ENCODE assay signal across 21 cellular contexts in the genomic region with DNA sequence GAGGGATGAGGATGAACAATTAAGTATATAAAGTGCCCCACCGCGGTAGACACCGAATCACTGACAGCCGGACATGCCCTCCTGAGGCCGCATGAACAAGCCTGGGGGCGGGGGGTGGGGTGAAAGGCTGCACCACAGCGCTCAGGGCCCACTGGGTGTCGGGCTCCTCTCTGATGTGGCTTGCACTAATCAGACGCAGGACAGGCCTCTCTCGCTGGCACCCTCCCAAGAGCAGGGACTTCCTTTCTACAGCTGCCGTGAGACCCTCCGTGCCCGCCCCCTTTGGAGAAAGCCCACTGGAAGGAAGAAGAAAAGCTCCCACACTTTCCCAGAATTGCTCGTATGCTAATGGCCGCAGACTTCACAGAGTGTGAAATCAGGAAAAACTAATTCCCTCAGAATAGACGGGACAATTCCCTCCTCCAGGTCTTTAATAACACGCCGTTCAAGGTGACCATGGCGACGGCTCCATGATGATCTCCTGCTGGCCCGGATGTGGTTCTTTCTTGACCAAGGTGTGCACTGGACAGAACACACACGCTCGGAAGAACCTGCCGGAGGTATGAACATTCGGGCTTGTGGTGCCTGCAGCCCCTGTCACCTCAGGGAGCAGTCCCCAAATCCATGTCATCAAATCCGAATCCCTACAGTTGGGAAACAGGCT.
A peak's percentile ranks its signal among the peaks of the same experiment; 100 is the strongest.
DNase-seq lines count a peak whose midpoint lies in the region; ATAC-seq and TF ChIP-seq lines count a peak whose summit lies in the region.
"Had no signal": no experiment of that assay in that cellular context is flagged by ENCODE, and none has a peak within 500 bp of the region (broad histone marks: within the 10 kb centered on the region; RNA-seq: fewer than 3 reads in every experiment).

No MANE protein-coding gene starts in this region.

- ATAC-seq in stimulated activated memory B cell treated with anti-CD40 and anti-IgM and Interleukin-4, amounts not matched to agents 10 μg/mL and 1 μg/mL and 100 μg/mL, for 72 hours, result no peak
- ATAC-seq in HG03469 (IDR thresholded peaks at IDR 0.05; ENCODE audit: unreplicated experiment), result no peak

- peaks cover 32% of the 10 kb centered on the region for H3K4me1 Mint-ChIP-seq in stimulated activated memory B cell treated with anti-CD40 and anti-IgM and Interleukin-4, amounts not matched to agents 10 μg/mL and 1 μg/mL and 100 μg/mL, for 72 hours

- no peaks in the 10 kb centered on the region for H3K27me3 ChIP-seq in Loucy (ENCODE audit: insufficient read depth, low read length, poor library complexity, severe bottlenecking)
- H3K27me3 ChIP-seq: breast epithelium, testis had no signal

- peak overlapping the region; percentile 54 for H3K4me2 ChIP-seq in Loucy (ENCODE audit: low read depth, low read length, poor library complexity, severe bottlenecking)

- no peak overlapping the region for H2AFZ ChIP-seq in Loucy (ENCODE audit: low read length)

- no peaks in the 10 kb centered on the region for H4K20me1 ChIP-seq in Loucy (ENCODE audit: insufficient read depth, low read length, poor library complexity, severe bottlenecking)

- TF ChIP-seq CTCF in Loucy (conservative IDR thresholded peaks at IDR 0.05; ENCODE audit: low read length), result 0 out of 2 replicates have a peak, but pooled peaks have one; percentile 12

- H3K9me2 ChIP-seq in Loucy (replicated peaks; ENCODE audit: low read depth, low read length), result no peaks in the 10 kb centered on the region

- H3K36me3 Mint-ChIP-seq in stimulated activated memory B cell treated with anti-CD40 and anti-IgM and Interleukin-4, amounts not matched to agents 10 μg/mL and 1 μg/mL and 100 μg/mL, for 72 hours, result no peaks in the 10 kb centered on the region
- H3K36me3 Mint-ChIP-seq: CD8-positive, alpha-beta memory T cell; naive thymus-derived CD8-positive, alpha-beta T cell had no signal

- peak overlapping the region; percentile 19 for H3K4me3 ChIP-seq in Loucy (ENCODE audit: low read length, poor library complexity, severe bottlenecking)
- H3K4me3 ChIP-seq: breast epithelium, prostate gland, SK-N-MC, testis had no signal

- DNase-seq in astrocyte of the hippocampus (ENCODE audit: low read depth, low spot score), result peak; percentile 58
- peak; percentile 48 for DNase-seq in left kidney (ENCODE audit: low read depth, low spot score)
- no peak for DNase-seq in T1000 (lab: John Stamatoyannopoulos, UW)
- DNase-seq in glomerular visceral epithelial cell (ENCODE audit: extremely low spot score), result no peak
- DNase-seq: activated CD4-positive, alpha-beta memory T cell treated with anti-CD3 and anti-CD28 coated beads, Interleukin-2, amount 10 ng/mL, durations not matched to agents 7 days and 5 days; cortex of kidney; left cardiac atrium; naive thymus-derived CD8-positive, alpha-beta T cell; NCI-H1105; NCI-H2029 treated with DMSO at 0.1 percent for 48 hours; NCI-H446; stimulated activated CD4-positive, alpha-beta T cell treated with anti-CD3 and anti-CD28 coated beads, Interleukin-1b, Interleukin-23, amount 100 ng/mL, for 48 hours; T-helper 9 cell; testis had no signal

- peaks cover 8% of the 10 kb centered on the region; the same call in 1 of the 2 replicates for H3K79me2 ChIP-seq in Loucy (ENCODE audit: insufficient read depth, low read length)

- H3K9ac ChIP-seq in Loucy (ENCODE audit: low read depth, low read length, poor library complexity, severe bottlenecking), result peak overlapping the region; percentile 47

- no peaks in the 10 kb centered on the region for H3K27me3 Mint-ChIP-seq in stimulated activated memory B cell treated with anti-CD40 and anti-IgM and Interleukin-4, amounts not matched to agents 10 μg/mL and 1 μg/mL and 100 μg/mL, for 72 hours

- H3F3A ChIP-seq in Loucy (ENCODE audit: low read depth), result no peaks in the 10 kb centered on the region

- H3K4me3 Mint-ChIP-seq in stimulated activated memory B cell treated with anti-CD40 and anti-IgM and Interleukin-4, amounts not matched to agents 10 μg/mL and 1 μg/mL and 100 μg/mL, for 72 hours, result no peak overlapping the region
- H3K4me3 Mint-ChIP-seq: activated CD4-positive, alpha-beta memory T cell treated with anti-CD3 and anti-CD28 coated beads, Interleukin-2, amount 10 ng/mL, durations not matched to agents 7 days and 5 days; naive thymus-derived CD8-positive, alpha-beta T cell had no signal

- H3K27ac Mint-ChIP-seq in stimulated activated memory B cell treated with anti-CD40 and anti-IgM and Interleukin-4, amounts not matched to agents 10 μg/mL and 1 μg/mL and 100 μg/mL, for 72 hours, result peak overlapping the region; percentile 67
- H3K27ac Mint-ChIP-seq: activated CD4-positive, alpha-beta memory T cell treated with anti-CD3 and anti-CD28 coated beads, Interleukin-2, amount 10 ng/mL, durations not matched to agents 7 days and 5 days had no signal

- peaks cover 57% of the 10 kb centered on the region for H3K4me1 ChIP-seq in Loucy (ENCODE audit: insufficient read depth, low read length, poor library complexity, severe bottlenecking)
- H3K4me1 ChIP-seq: breast epithelium, prostate gland had no signal

- no peaks in the 10 kb centered on the region for H3K9me3 ChIP-seq in Loucy (ENCODE audit: insufficient read depth, low read depth, low read length)
- H3K9me3 ChIP-seq: breast epithelium, prostate gland, testis had no signal

- H3K9me3 Mint-ChIP-seq in stimulated activated memory B cell treated with anti-CD40 and anti-IgM and Interleukin-4, amounts not matched to agents 10 μg/mL and 1 μg/mL and 100 μg/mL, for 72 hours, result no peaks in the 10 kb centered on the region
- H3K9me3 Mint-ChIP-seq: activated CD4-positive, alpha-beta memory T cell treated with anti-CD3 and anti-CD28 coated beads, Interleukin-2, amount 10 ng/mL, durations not matched to agents 7 days and 5 days; CD8-positive, alpha-beta memory T cell; naive thymus-derived CD8-positive, alpha-beta T cell had no signal

- H3K36me3 ChIP-seq in Loucy (ENCODE audit: insufficient read depth, low read length), result no peaks in the 10 kb centered on the region
- H3K36me3 ChIP-seq: breast epithelium, prostate gland had no signal

Comparison
In these comparisons a context has a peak if more than half of its experiments do, and no peak if none do; other contexts are left out.
1. DNase-seq: peak in astrocyte of the hippocampus (single experiment) and left kidney (single experiment); none in T1000 (single experiment) and glomerular visceral epithelial cell (single experiment).